Comparison of ENCODE assay signal across 13 cellular contexts in the genomic region with DNA sequence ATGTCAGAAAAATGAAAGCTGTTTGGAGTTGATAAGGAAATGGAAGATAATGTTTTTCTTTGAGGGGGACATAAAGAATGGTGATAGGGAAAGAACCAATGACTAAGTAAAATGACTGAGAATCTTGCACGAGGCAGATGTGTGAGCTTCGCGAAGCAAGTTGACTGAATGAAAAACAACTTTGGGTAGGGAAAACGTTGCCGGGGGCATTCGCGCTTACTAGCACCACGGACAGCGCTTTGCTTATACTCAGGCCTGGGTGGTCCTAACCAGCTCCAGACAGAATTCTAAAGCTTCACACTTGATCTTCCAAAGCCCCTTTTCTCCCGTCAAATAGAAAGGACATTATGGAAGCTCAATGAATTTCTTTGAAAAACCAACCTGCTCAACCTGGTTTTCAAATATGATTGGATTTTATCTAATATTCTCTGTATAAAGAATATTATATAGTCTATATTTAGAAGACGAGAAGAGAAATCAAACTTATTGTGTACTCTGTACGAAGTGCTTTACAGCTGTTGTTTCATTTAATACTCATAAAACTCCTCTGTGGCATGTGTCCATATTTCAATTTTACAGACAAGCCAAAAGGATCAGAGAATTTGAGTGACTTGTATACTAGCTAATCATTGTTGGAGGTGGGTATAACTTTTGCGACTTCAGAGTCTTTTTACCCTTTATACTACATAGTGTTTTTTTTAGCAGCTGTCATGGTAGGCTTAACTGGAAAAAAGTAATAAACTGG. TPM values are rescaled to one million over a fixed set of nuclear protein-coding genes. Genes with fewer than 3 reads are reported as not detected.
DNase-seq lines count a peak whose midpoint lies in the region; ATAC-seq and TF ChIP-seq lines count a peak whose summit lies in the region.
"Had no signal": no experiment of that assay in that cellular context is flagged by ENCODE, and none has a peak within 500 bp of the region (broad histone marks: within the 10 kb centered on the region; RNA-seq: fewer than 3 reads in every experiment).

No MANE protein-coding gene starts in this region.

- CTCF ChIA-PET in mammary epithelial cell (lab: Charles Lee; ENCODE audit: low non-redundant PET): no interaction called here
- CTCF ChIA-PET in MCF 10A (lab: Yijun Ruan, JAX): no interaction called here
- CTCF ChIA-PET in activated CD8-positive, alpha-beta T cell treated with anti-CD3 and anti-CD28 coated beads, Interleukin-2, amount 10 ng/mL, durations not matched to agents 7 days and 5 days (lab: Charles Lee): interaction anchor here (0.7 to 5.7 kb wide), 11 partner anchors 11 to 233 kb away, joined by 3 to 95 read pairs (median 4); a partner anchor contains a TSS

- H3K27ac Mint-ChIP-seq in MCF 10A (ENCODE audit: low read depth, unreplicated experiment): no peak overlapping the region
- no peak overlapping the region for H3K27ac Mint-ChIP-seq in activated CD8-positive, alpha-beta T cell treated with anti-CD3 and anti-CD28 coated beads, Interleukin-2, amount 10 ng/mL, durations not matched to agents 7 days and 5 days

- 65% methylated on average over 13 of the region's 13 CpGs for WGBS in mammary epithelial cell (ENCODE audit: low coverage, missing lambda C conversion rate)
- WGBS in testis, 2 donors: 21 to 26% methylated on average over 13 of the region's 13 CpGs

- peaks cover 31% of the 10 kb centered on the region for H3K79me2 ChIP-seq in mammary epithelial cell (ENCODE audit: insufficient read depth, low read length)

- H3K27ac ChIP-seq in mammary epithelial cell (ENCODE audit: insufficient read depth, low read depth, low read length) (peak overlapping the region; percentile 18), testis (no peak overlapping the region)
- H3K27ac ChIP-seq: dorsolateral prefrontal cortex, heart left ventricle, upper lobe of left lung had no signal

- no peak overlapping the region for H3K4me3 Mint-ChIP-seq in MCF 10A (ENCODE audit: unreplicated experiment)
- H3K4me3 Mint-ChIP-seq in activated CD8-positive, alpha-beta T cell treated with anti-CD3 and anti-CD28 coated beads, Interleukin-2, amount 10 ng/mL, durations not matched to agents 7 days and 5 days: no peak overlapping the region

- ATAC-seq in activated CD8-positive, alpha-beta T cell treated with anti-CD3 and anti-CD28 coated beads, Interleukin-2, amount 10 ng/mL, durations not matched to agents 7 days and 5 days: no peak
- no peak for ATAC-seq in HG03521 (IDR thresholded peaks at IDR 0.05; ENCODE audit: unreplicated experiment)
- ATAC-seq: heart left ventricle had no signal

- TF ChIP-seq CTCF in mammary epithelial cell (conservative IDR thresholded peaks at IDR 0.05 in 1 of 2, IDR thresholded peaks at IDR 0.05 in 1 of 2; ENCODE audit: extremely low read depth in 1 of 2, insufficient read depth in 1 of 2, low read depth in 1 of 2, low read length in 2 of 2): no peak
- TF ChIP-seq CTCF in MCF 10A (IDR thresholded peaks at IDR 0.05; ENCODE audit: unreplicated experiment): no peak
- TF ChIP-seq CTCF in foreskin fibroblast (IDR thresholded peaks at IDR 0.05; ENCODE audit: low read depth, low read length): no peak
- no peak for TF ChIP-seq CTCF in testis (IDR thresholded peaks at IDR 0.05)

- no peak overlapping the region for H3K9ac ChIP-seq in mammary epithelial cell (ENCODE audit: insufficient read depth, low read length)

- H3K4me1 ChIP-seq in mammary epithelial cell (ENCODE audit: insufficient read depth, low read length) (peaks cover 9% of the 10 kb centered on the region), testis (no peaks in the 10 kb centered on the region)

- POLR2A ChIA-PET in MCF 10A (lab: Yijun Ruan, JAX): no interaction called here
- POLR2A ChIA-PET in activated CD8-positive, alpha-beta T cell treated with anti-CD3 and anti-CD28 coated beads, Interleukin-2, amount 10 ng/mL, durations not matched to agents 7 days and 5 days (lab: Charles Lee): interaction anchor here (0.5 to 1.0 kb wide), 2 partner anchors 78 to 83 kb away, joined by 3 read pairs; no protein-coding TSS in a partner anchor

- no peak overlapping the region for H2AFZ ChIP-seq in mammary epithelial cell (ENCODE audit: low read depth, low read length)

- no peaks in the 10 kb centered on the region for H3K9me3 Mint-ChIP-seq in MCF 10A (ENCODE audit: unreplicated experiment)
- H3K9me3 Mint-ChIP-seq in activated CD8-positive, alpha-beta T cell treated with anti-CD3 and anti-CD28 coated beads, Interleukin-2, amount 10 ng/mL, durations not matched to agents 7 days and 5 days (ENCODE audit: insufficient read depth): no peaks in the 10 kb centered on the region

- no peaks in the 10 kb centered on the region for H3K4me1 Mint-ChIP-seq in MCF 10A (ENCODE audit: insufficient read depth, unreplicated experiment)
- peaks cover 21% of the 10 kb centered on the region for H3K4me1 Mint-ChIP-seq in activated CD8-positive, alpha-beta T cell treated with anti-CD3 and anti-CD28 coated beads, Interleukin-2, amount 10 ng/mL, durations not matched to agents 7 days and 5 days (ENCODE audit: low read depth)

- in situ Hi-C loops in mammary epithelial cell (cut with MboI; ENCODE audit: low sequenced_read_pairs in 2 of 2): no loop called here

- no peaks in the 10 kb centered on the region for H3K9me3 ChIP-seq in mammary epithelial cell (replicated peaks; ENCODE audit: insufficient read depth, low read length)
- no peaks in the 10 kb centered on the region for H3K9me3 ChIP-seq in testis
- H3K9me3 ChIP-seq: heart left ventricle, upper lobe of left lung had no signal

- H3K36me3 ChIP-seq in mammary epithelial cell (ENCODE audit: insufficient read depth, low read length): no peaks in the 10 kb centered on the region
- no peaks in the 10 kb centered on the region for H3K36me3 ChIP-seq in testis (ENCODE audit: low read depth, missing control alignments)
- H3K36me3 ChIP-seq: heart left ventricle, upper lobe of left lung had no signal

- no peaks in the 10 kb centered on the region for H4K20me1 ChIP-seq in mammary epithelial cell (ENCODE audit: insufficient read depth, low read length)

- TF ChIP-seq POLR2A in testis (IDR thresholded peaks at IDR 0.05): no peak

- no peaks in the 10 kb centered on the region for H3K27me3 ChIP-seq in mammary epithelial cell (ENCODE audit: insufficient read depth, low read length)
- H3K27me3 ChIP-seq in testis: no peaks in the 10 kb centered on the region

- no peaks in the 10 kb centered on the region for H3K27me3 Mint-ChIP-seq in MCF 10A (ENCODE audit: insufficient read depth, unreplicated experiment)
- peaks cover 35% of the 10 kb centered on the region for H3K27me3 Mint-ChIP-seq in activated CD8-positive, alpha-beta T cell treated with anti-CD3 and anti-CD28 coated beads, Interleukin-2, amount 10 ng/mL, durations not matched to agents 7 days and 5 days (ENCODE audit: low read depth)

- dilution Hi-C loops in mammary epithelial cell (cut with HindIII; ENCODE audit: low sequenced_read_pairs): no loop called here

- H3K4me3 ChIP-seq in mammary epithelial cell (replicated peaks in 1 of 3; ENCODE audit: insufficient read depth in 1 of 3, low read depth in 2 of 3, low read length in 3 of 3): no peak overlapping the region
- H3K4me3 ChIP-seq in foreskin fibroblast (ENCODE audit: low read depth in 1 of 2, low read length in 2 of 2): no peak overlapping the region
- no peak overlapping the region for H3K4me3 ChIP-seq in testis
- H3K4me3 ChIP-seq: dorsolateral prefrontal cortex, heart left ventricle, upper lobe of left lung had no signal

- intact Hi-C loops in mammary epithelial cell (cut with micrococcal nuclease): no loop called here
- intact Hi-C loops in MCF 10A (cut with micrococcal nuclease): no loop called here
- intact Hi-C loops in testis (cut with DNase I; ENCODE audit: low total_unique reads): no loop called here

- H3K4me2 ChIP-seq in mammary epithelial cell (ENCODE audit: insufficient read depth, low read depth, low read length): no peak overlapping the region

- DNase-seq in mammary epithelial cell (no peak), MCF 10A (ENCODE audit: unreplicated experiment) (no peak), foreskin fibroblast (peak; percentile 30 to 74), testis (peak; percentile 60), hippocampal formation (lab: John Stamatoyannopoulos, UW) (no peak), NCI-H510A (lab: John Stamatoyannopoulos, UW) (no peak)
- DNase-seq in activated CD8-positive, alpha-beta T cell treated with anti-CD3 and anti-CD28 coated beads, Interleukin-2, amount 10 ng/mL, durations not matched to agents 7 days and 5 days: peak; percentile 70
- DNase-seq: activated CD4-positive, alpha-beta T cell treated with anti-CD3 and anti-CD28 coated beads, Interleukin-2, amount 50 U/mL, for 48 hours; DMS 273 treated with DMSO at 0.1 percent for 48 hours; dorsolateral prefrontal cortex; upper lobe of left lung had no signal

- H3K36me3 Mint-ChIP-seq in MCF 10A (ENCODE audit: insufficient read depth, unreplicated experiment): no peaks in the 10 kb centered on the region
- H3K36me3 Mint-ChIP-seq in activated CD8-positive, alpha-beta T cell treated with anti-CD3 and anti-CD28 coated beads, Interleukin-2, amount 10 ng/mL, durations not matched to agents 7 days and 5 days (ENCODE audit: low read depth): peaks cover 16% of the 10 kb centered on the region

- BruUV-seq in mammary epithelial cell (replicated peaks; lab: Mats Ljungman, UMichigan): no TSS peak
- no TSS peak for BruUV-seq in MCF 10A (replicated peaks; lab: Mats Ljungman, UMichigan)

RNA-seq across cellular contexts. Expression of a gene that starts 1.9 kb away (rescaled TPM):
- total RNA-seq in mammary epithelial cell (10 to 100 TPM; 27.6 to 50.0 TPM), MCF 10A (2022) (not detected in 2 replicates), testis (10 to 100 TPM; 17.3 to 28.7 TPM)
- polyA plus RNA-seq in mammary epithelial cell (23.5 TPM), testis (ENCODE audit: insufficient read depth, low read depth, low replicate concordance) (11.8 TPM)
- 14.1 TPM for polyA minus RNA-seq in mammary epithelial cell
- 1 to 10 TPM; 2.3 to 3.1 TPM for total RNA-seq in activated CD8-positive, alpha-beta T cell treated with anti-CD3 and anti-CD28 coated beads, Interleukin-2, amount 10 ng/mL, durations not matched to agents 7 days and 5 days

RNA-seq across cellular contexts. Expression of a gene that starts 16.5 kb away (rescaled TPM):
- total RNA-seq in mammary epithelial cell (1 to 10 TPM; 1.8 to 2.3 TPM), MCF 10A (2022) (not detected in 2 replicates), testis (1 to 10 TPM; 3.0 to 3.5 TPM)
- polyA plus RNA-seq in mammary epithelial cell (0.75 TPM), testis (ENCODE audit: insufficient read depth, low read depth, low replicate concordance) (2.2 TPM)
- polyA minus RNA-seq in mammary epithelial cell: 13.6 TPM
- total RNA-seq in activated CD8-positive, alpha-beta T cell treated with anti-CD3 and anti-CD28 coated beads, Interleukin-2, amount 10 ng/mL, durations not matched to agents 7 days and 5 days: 1 to 10 TPM; 6.4 to 6.9 TPM
- polyA plus RNA-seq: heart left ventricle had no signal

RNA-seq across cellular contexts. Expression of a gene that starts 16.9 kb away (rescaled TPM):
- total RNA-seq in mammary epithelial cell (10 to 100 TPM; 26.5 to 34.1 TPM), MCF 10A (2022) (not detected in 2 replicates), testis (10 to 100 TPM; 20.4 to 67.5 TPM)
- polyA plus RNA-seq in mammary epithelial cell (50.7 TPM), testis (ENCODE audit: insufficient read depth, low read depth, low replicate concordance) (12.9 TPM)
- 2.9 TPM for polyA minus RNA-seq in mammary epithelial cell
- total RNA-seq in activated CD8-positive, alpha-beta T cell treated with anti-CD3 and anti-CD28 coated beads, Interleukin-2, amount 10 ng/mL, durations not matched to agents 7 days and 5 days: 10 to 100 TPM; 32.9 to 39.7 TPM
- polyA plus RNA-seq: heart left ventricle had no signal

Comparison
In these comparisons a context has a peak if more than half of its experiments do, and no peak if none do; other contexts are left out.
1. RNA of a gene that starts 1.9 kb away (total RNA-seq): 27.6 to 50.0 TPM in mammary epithelial cell and 17.3 to 28.7 TPM in testis; 2.3 to 3.1 TPM in activated CD8-positive, alpha-beta T cell treated with anti-CD3 and anti-CD28 coated beads, Interleukin-2, amount 10 ng/mL, durations not matched to agents 7 days and 5 days and not detected in MCF 10A; every median in the first group is over 4 times any median in the second.
2. RNA of a gene that starts 16.9 kb away (total RNA-seq): 20.4 to 67.5 TPM in testis, 32.9 to 39.7 TPM in activated CD8-positive, alpha-beta T cell treated with anti-CD3 and anti-CD28 coated beads, Interleukin-2, amount 10 ng/mL, durations not matched to agents 7 days and 5 days and 26.5 to 34.1 TPM in mammary epithelial cell; not detected in MCF 10A; every median in the first group is over 10 times any median in the second.
3. DNase-seq: peak in activated CD8-positive, alpha-beta T cell treated with anti-CD3 and anti-CD28 coated beads, Interleukin-2, amount 10 ng/mL, durations not matched to agents 7 days and 5 days (single experiment), foreskin fibroblast (2 of 2) and testis (single experiment); none in mammary epithelial cell (single experiment), MCF 10A (single experiment), hippocampal formation (0 of 2) and NCI-H510A (single experiment).